In genomic region chr2:103002954-103003353, GRCh38 we compare ENCODE assay signal across 22 cellular contexts.
"Had no signal": no experiment of that assay in that cellular context is flagged by ENCODE, and none has a peak within 500 bp of the region (broad histone marks: within the 10 kb centered on the region; RNA-seq: fewer than 3 reads in every experiment).

No MANE protein-coding gene starts in this region.

- H3K4me1 Mint-ChIP-seq: naive thymus-derived CD4-positive, alpha-beta T cell; stimulated activated naive B cell treated with anti-CD40 and anti-IgM and Interleukin-4, amounts not matched to agents 10 μg/mL and 1 μg/mL and 100 μg/mL, for 72 hours; stimulated activated naive CD8-positive, alpha-beta T cell treated with anti-CD3 and anti-CD28 coated beads, Interleukin-15, amount 100 ng/mL, for 72 hours had no signal

- H3K4me1 ChIP-seq: foreskin keratinocyte, heart left ventricle, right atrium auricular region, sigmoid colon, testis, tibial nerve, upper lobe of right lung, vagina had no signal

- H3K4me3 Mint-ChIP-seq: naive thymus-derived CD4-positive, alpha-beta T cell; stimulated activated naive B cell treated with anti-CD40 and anti-IgM and Interleukin-4, amounts not matched to agents 10 μg/mL and 1 μg/mL and 100 μg/mL, for 72 hours; stimulated activated naive CD8-positive, alpha-beta T cell treated with anti-CD3 and anti-CD28 coated beads, Interleukin-15, amount 100 ng/mL, for 72 hours had no signal

- DNase-seq: dermis blood vessel endothelial cell; erythroblast; foreskin keratinocyte; heart left ventricle; hippocampal formation; mammary epithelial cell; naive thymus-derived CD4-positive, alpha-beta T cell; sigmoid colon; stimulated activated CD4-positive, alpha-beta T cell treated with anti-CD3 and anti-CD28 coated beads, Interleukin-2, amount 100 ng/mL, for 24 hours; stimulated activated CD4-positive, alpha-beta T cell treated with anti-CD3 and anti-CD28 coated beads, Interleukin-4, amount 100 ng/mL, for 4 hours; stimulated activated naive B cell treated with anti-CD40 and anti-IgM and Interleukin-4, amounts not matched to agents 10 μg/mL and 1 μg/mL and 100 μg/mL, for 72 hours; stimulated activated naive CD8-positive, alpha-beta T cell treated with anti-CD3 and anti-CD28 coated beads, Interleukin-15, amount 100 ng/mL, for 72 hours; testis; upper lobe of right lung had no signal

- FAIRE-seq: endothelial cell of umbilical vein, islet of Langerhans had no signal

- H3K27ac Mint-ChIP-seq: naive thymus-derived CD4-positive, alpha-beta T cell; stimulated activated naive B cell treated with anti-CD40 and anti-IgM and Interleukin-4, amounts not matched to agents 10 μg/mL and 1 μg/mL and 100 μg/mL, for 72 hours; stimulated activated naive CD8-positive, alpha-beta T cell treated with anti-CD3 and anti-CD28 coated beads, Interleukin-15, amount 100 ng/mL, for 72 hours had no signal

- H3K27me3 Mint-ChIP-seq: stimulated activated naive B cell treated with anti-CD40 and anti-IgM and Interleukin-4, amounts not matched to agents 10 μg/mL and 1 μg/mL and 100 μg/mL, for 72 hours; stimulated activated naive CD8-positive, alpha-beta T cell treated with anti-CD3 and anti-CD28 coated beads, Interleukin-15, amount 100 ng/mL, for 72 hours had no signal

- H3K9me3 ChIP-seq: neutrophil, sigmoid colon, testis, upper lobe of right lung, vagina had no signal

- H3K4me3 ChIP-seq: heart left ventricle, right atrium auricular region, sigmoid colon, skin epidermis, testis, tibial nerve, upper lobe of right lung, vagina had no signal

- H3K36me3 Mint-ChIP-seq: naive thymus-derived CD4-positive, alpha-beta T cell; stimulated activated naive B cell treated with anti-CD40 and anti-IgM and Interleukin-4, amounts not matched to agents 10 μg/mL and 1 μg/mL and 100 μg/mL, for 72 hours had no signal

- H3K27me3 ChIP-seq: foreskin keratinocyte, neutrophil, right atrium auricular region, sigmoid colon, testis, tibial nerve, upper lobe of right lung, vagina had no signal

- ATAC-seq: foreskin keratinocyte; heart left ventricle; left lobe of liver; naive thymus-derived CD4-positive, alpha-beta T cell; stimulated activated naive B cell treated with anti-CD40 and anti-IgM and Interleukin-4, amounts not matched to agents 10 μg/mL and 1 μg/mL and 100 μg/mL, for 72 hours; stimulated activated naive CD8-positive, alpha-beta T cell treated with anti-CD3 and anti-CD28 coated beads, Interleukin-15, amount 100 ng/mL, for 72 hours; upper lobe of right lung had no signal

- H3K36me3 ChIP-seq: heart left ventricle, neutrophil, right atrium auricular region, sigmoid colon, tibial nerve, upper lobe of right lung, vagina had no signal

- H3K27ac ChIP-seq: foreskin keratinocyte, heart left ventricle, neutrophil, right atrium auricular region, sigmoid colon, skin epidermis, testis, tibial nerve, upper lobe of right lung, vagina had no signal
